ENCODE assay signal across 17 cellular contexts in the genomic region with DNA sequence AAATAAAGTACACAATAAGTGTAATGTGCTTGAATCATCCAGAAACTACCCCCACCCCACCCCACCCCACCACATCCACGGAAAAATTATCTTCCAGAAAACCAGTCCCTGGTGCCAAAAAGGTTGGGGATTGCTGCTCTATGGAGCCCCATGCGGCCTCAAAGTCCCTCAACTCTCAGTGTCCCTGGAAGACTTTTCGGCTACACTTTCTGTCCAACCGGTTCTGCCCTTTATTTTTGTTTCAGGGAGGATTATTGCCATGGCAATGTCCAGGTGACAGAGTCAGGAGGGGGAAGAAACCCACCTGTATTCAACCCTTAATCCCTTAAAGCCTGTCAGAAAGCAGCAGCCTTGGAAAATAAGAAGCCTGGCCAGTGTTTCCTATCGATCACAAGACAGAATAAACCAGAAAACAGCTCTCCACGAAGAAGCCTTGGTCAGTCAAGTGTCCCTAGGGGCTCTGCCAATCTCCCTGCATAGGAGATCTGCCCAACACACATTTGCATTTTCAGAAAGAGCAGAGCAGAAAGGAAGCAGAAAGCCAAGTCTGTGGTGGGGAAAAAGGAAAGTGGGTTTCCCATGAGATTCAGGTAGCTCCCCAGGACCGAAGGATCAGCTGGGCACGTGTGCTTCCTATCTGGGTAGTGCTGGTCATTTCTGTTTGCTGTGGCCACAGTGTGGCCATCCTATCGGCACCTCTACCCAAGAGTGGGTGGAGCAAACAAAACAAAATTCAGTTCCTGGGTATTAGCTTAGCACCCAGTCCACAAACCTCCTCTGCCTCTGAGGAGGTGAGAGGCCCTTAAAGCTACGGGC.
DNase-seq lines count a peak whose midpoint lies in the region; ATAC-seq, FAIRE-seq and TF ChIP-seq lines count a peak whose summit lies in the region.
"Had no signal": no experiment of that assay in that cellular context is flagged by ENCODE, and none has a peak within 500 bp of the region (broad histone marks: within the 10 kb centered on the region; RNA-seq: fewer than 3 reads in every experiment).

No MANE protein-coding gene starts in this region.

- H3K9me3 ChIP-seq in astrocyte (ENCODE audit: insufficient read depth, low read depth, low read length) (no peaks in the 10 kb centered on the region), muscle layer of duodenum (ENCODE audit: control insufficient read depth in 1 of 2, low read length in 2 of 2) (no peaks in the 10 kb centered on the region), heart right ventricle (no peaks in the 10 kb centered on the region)
- H3K9me3 ChIP-seq: BE2C had no signal

- no peak overlapping the region for H3K4me2 ChIP-seq in astrocyte (ENCODE audit: low read length)

- no peak for TF ChIP-seq CTCF in astrocyte (IDR thresholded peaks at IDR 0.05; ENCODE audit: insufficient read depth, low read depth, low read length)
- no peak for TF ChIP-seq CTCF in heart right ventricle (IDR thresholded peaks at IDR 0.05)

- no peak overlapping the region for H2AFZ ChIP-seq in astrocyte (ENCODE audit: low read depth, low read length)

- no peak overlapping the region for H3K9ac ChIP-seq in astrocyte (ENCODE audit: low read length)

- peaks cover 84% of the 10 kb centered on the region for H4K20me1 ChIP-seq in astrocyte (ENCODE audit: insufficient read depth, low read length)

- peaks cover 2% of the 10 kb centered on the region for H3K9me3 Mint-ChIP-seq in astrocyte (ENCODE audit: unreplicated experiment)

- ATAC-seq in GM18861 (IDR thresholded peaks at IDR 0.05; ENCODE audit: unreplicated experiment), result peak; percentile 44
- ATAC-seq in HG02678 (IDR thresholded peaks at IDR 0.05; ENCODE audit: unreplicated experiment), result peak; percentile 39
- no peak for ATAC-seq in heart right ventricle
- ATAC-seq: stimulated activated naive CD8-positive, alpha-beta T cell treated with anti-CD3 and anti-CD28 coated beads, Interleukin-15, Interleukin-2, amounts not matched to agents 100 U/mL and 50 U/mL, for 24 hours had no signal

- peak overlapping the region; percentile 87 for H3K27ac Mint-ChIP-seq in astrocyte (ENCODE audit: unreplicated experiment)

- no peaks in the 10 kb centered on the region for H3K27me3 Mint-ChIP-seq in astrocyte (ENCODE audit: low read depth, unreplicated experiment)

- peaks cover 34% of the 10 kb centered on the region for H3K4me1 ChIP-seq in astrocyte (ENCODE audit: insufficient read depth, low read length)
- peaks cover 0 to 5% of the 10 kb centered on the region in 2 donors for H3K4me1 ChIP-seq in muscle layer of duodenum (ENCODE audit: control insufficient read depth in 1 of 2, insufficient read depth in 2 of 2, low read length in 2 of 2)
- peaks cover 0 to 5% (median 0%) of the 10 kb centered on the region in 9 donors for H3K4me1 ChIP-seq in heart right ventricle

- H3K36me3 ChIP-seq in astrocyte (ENCODE audit: insufficient read depth, low read length) (no peaks in the 10 kb centered on the region), muscle layer of duodenum (ENCODE audit: control insufficient read depth in 1 of 2, insufficient read depth in 2 of 2, low read length in 2 of 2) (no peaks in the 10 kb centered on the region), heart right ventricle (no peaks in the 10 kb centered on the region)
- H3K36me3 ChIP-seq: BE2C had no signal

- H3K27ac ChIP-seq in astrocyte (ENCODE audit: low read depth, low read length), result no peak overlapping the region
- peak overlapping the region; percentile 14 for H3K27ac ChIP-seq in muscle layer of duodenum (ENCODE audit: low read length)
- no peak overlapping the region for H3K27ac ChIP-seq in heart right ventricle
- H3K27ac ChIP-seq: SK-N-MC, VCaP had no signal

- peaks cover 4% of the 10 kb centered on the region for H3K36me3 Mint-ChIP-seq in astrocyte (ENCODE audit: low read depth, unreplicated experiment)

- H3K79me2 ChIP-seq in astrocyte (ENCODE audit: insufficient read depth, low read length), result peaks cover 88% of the 10 kb centered on the region

- H3K4me1 Mint-ChIP-seq in astrocyte (ENCODE audit: low read depth, unreplicated experiment), result peaks cover 42% of the 10 kb centered on the region

- no peak overlapping the region for H3K4me3 Mint-ChIP-seq in astrocyte (ENCODE audit: unreplicated experiment)

- DNase-seq in astrocyte (ENCODE audit: low read depth), result no peak
- no peak for DNase-seq in stimulated activated CD4-positive, alpha-beta T cell treated with anti-CD3 and anti-CD28 coated beads, Interleukin-12 subunit alpha, Interleukin-12 subunit beta, amount 100 ng/mL, for 4 hours
- no peak for DNase-seq in RPMI8226
- DNase-seq in stimulated activated naive CD4-positive, alpha-beta T cell treated with Interleukin-2 at 50 U/mL for 16 hours (lab: John Stamatoyannopoulos, UW), result no peak
- DNase-seq in heart right ventricle, result no peak
- DNase-seq: amniotic stem cell; BE2C; foreskin fibroblast; NCI-H1105 treated with DMSO at 0.1 percent for 48 hours; retina; stimulated activated CD4-positive, alpha-beta T cell treated with anti-CD3 and anti-CD28 coated beads, Interleukin-4, amount 100 ng/mL, for 24 hours; stimulated activated naive CD8-positive, alpha-beta T cell treated with anti-CD3 and anti-CD28 coated beads, Interleukin-15, Interleukin-2, amounts not matched to agents 100 U/mL and 50 U/mL, for 24 hours had no signal

- H3K4me3 ChIP-seq in astrocyte (ENCODE audit: insufficient read depth, low read depth, low read length) (no peak overlapping the region), muscle layer of duodenum (ENCODE audit: low read depth in 1 of 2, low read length in 2 of 2) (no peak overlapping the region), heart right ventricle (no peak overlapping the region)
- H3K4me3 ChIP-seq: SK-N-MC had no signal

- WGBS in heart right ventricle, 2 donors, result 85% methylated on average over 10 of the region's 10 CpGs

- intact Hi-C loops in heart right ventricle (cut with DNase I), result no loop called here

- FAIRE-seq in astrocyte (lab: Jason Lieb, UNC), result no peak

- H3K27me3 ChIP-seq in astrocyte (ENCODE audit: insufficient read depth, low read length) (no peaks in the 10 kb centered on the region), muscle layer of duodenum (ENCODE audit: low read depth, low read length) (no peaks in the 10 kb centered on the region), heart right ventricle (peaks cover 0 to 24% (median 7%) of the 10 kb centered on the region in 7 donors)
- H3K27me3 ChIP-seq: BE2C had no signal

Comparison
In these comparisons a context has a peak if more than half of its experiments do, and no peak if none do; other contexts are left out.
1. ATAC-seq: peak in GM18861 (single experiment) and HG02678 (single experiment); none in heart right ventricle (0 of 8).